ENCODE assay signal across 17 cellular contexts in the genomic region with DNA sequence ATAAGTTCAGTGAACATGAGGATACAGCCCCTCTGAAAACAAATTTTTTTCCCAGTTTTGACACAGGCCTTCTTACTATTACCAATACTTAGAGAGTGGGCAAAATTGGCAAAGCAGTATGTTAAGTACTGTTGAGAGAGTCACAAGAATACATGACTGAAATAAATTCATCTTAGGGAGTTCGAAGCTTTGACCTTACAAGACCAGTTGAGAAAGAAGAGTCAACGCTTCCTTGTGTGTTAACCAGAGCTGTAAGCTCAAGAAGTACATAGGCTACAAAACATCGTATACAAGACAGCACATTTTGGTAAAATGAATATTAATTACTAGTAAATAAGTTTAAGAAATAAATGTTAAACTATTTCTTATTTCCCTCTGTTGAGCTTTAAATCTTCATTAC.
A peak's percentile ranks its signal among the peaks of the same experiment; 100 is the strongest.
DNase-seq lines count a peak whose midpoint lies in the region; ATAC-seq and TF ChIP-seq lines count a peak whose summit lies in the region.
"Had no signal": no experiment of that assay in that cellular context is flagged by ENCODE, and none has a peak within 500 bp of the region (broad histone marks: within the 10 kb centered on the region; RNA-seq: fewer than 3 reads in every experiment).

No MANE protein-coding gene starts in this region.

- no peaks in the 10 kb centered on the region for H3K79me2 ChIP-seq in MM.1S (ENCODE audit: low read length)

- 0 out of 2 replicates have a peak overlapping the region, but pooled peaks have one; percentile 25 for H2AFZ ChIP-seq in MM.1S (ENCODE audit: low read length)

- no peak overlapping the region; the same call in 1 of the 2 replicates for H3K27ac ChIP-seq in MM.1S (ENCODE audit: low read length)
- peak overlapping the region in 1 of 2 donors; percentile 40 for H3K27ac ChIP-seq in coronary artery
- peak overlapping the region; percentile 24 for H3K27ac ChIP-seq in suprapubic skin
- H3K27ac ChIP-seq: SJSA1 had no signal

- H4K20me1 ChIP-seq in MM.1S (ENCODE audit: insufficient read depth, low read length) = no peaks in the 10 kb centered on the region

- no peaks in the 10 kb centered on the region for H3K36me3 ChIP-seq in MM.1S (replicated peaks; ENCODE audit: insufficient read depth, low read length)
- no peaks in the 10 kb centered on the region for H3K36me3 ChIP-seq in suprapubic skin
- H3K36me3 ChIP-seq: SJSA1 had no signal

- no peak overlapping the region for H3K4me3 ChIP-seq in MM.1S (ENCODE audit: low read length)
- H3K4me3 ChIP-seq in coronary artery = peak overlapping the region; percentile 4
- H3K4me3 ChIP-seq in suprapubic skin = no peak overlapping the region
- H3K4me3 ChIP-seq: GM12878, SJSA1 had no signal

- no peak overlapping the region for H3K9ac ChIP-seq in MM.1S (ENCODE audit: low read length)

- no peak for TF ChIP-seq POLR2A in suprapubic skin (IDR thresholded peaks at IDR 0.05)

- DNase-seq in MM.1S (no peak), coronary artery (ENCODE audit: low spot score) (no peak), midbrain (lab: John Stamatoyannopoulos, UW) (peak; percentile 34), suprapubic skin (ENCODE audit: low spot score in 2 of 2) (no peak), SW 1271 (lab: John Stamatoyannopoulos, UW) (no peak)
- DNase-seq in stimulated activated naive CD4-positive, alpha-beta T cell (lab: John Stamatoyannopoulos, UW) = no peak
- DNase-seq: ACHN; C1 segment of cervical spinal cord; CD8-positive, alpha-beta memory T cell; DMS53; EL; NCI-H1417; NCI-H187; NCI-H2171 had no signal

- no peak for TF ChIP-seq EP300 in suprapubic skin (IDR thresholded peaks at IDR 0.05)

- TF ChIP-seq CTCF in MM.1S (IDR thresholded peaks at IDR 0.05; ENCODE audit: low read length) = no peak
- TF ChIP-seq CTCF in coronary artery (IDR thresholded peaks at IDR 0.05) = no peak
- no peak for TF ChIP-seq CTCF in suprapubic skin (IDR thresholded peaks at IDR 0.05)

- H3K4me1 ChIP-seq in MM.1S (ENCODE audit: low read length) = peaks cover 20% of the 10 kb centered on the region
- peaks cover 2% of the 10 kb centered on the region for H3K4me1 ChIP-seq in suprapubic skin
- H3K4me1 ChIP-seq: SJSA1 had no signal

- WGBS in suprapubic skin = 62% methylated on average over 3 of the region's 3 CpGs

- ATAC-seq in GM21717 (IDR thresholded peaks at IDR 0.05; ENCODE audit: unreplicated experiment) = no peak

- H3K27me3 ChIP-seq in MM.1S (replicated peaks; ENCODE audit: insufficient read depth, low read length) (no peaks in the 10 kb centered on the region), suprapubic skin (no peaks in the 10 kb centered on the region)
- H3K27me3 ChIP-seq: SJSA1 had no signal

- no peaks in the 10 kb centered on the region for H3K9me2 ChIP-seq in MM.1S (replicated peaks; ENCODE audit: insufficient read depth, low read length)

- peak overlapping the region; percentile 60 for H3K4me2 ChIP-seq in MM.1S (ENCODE audit: low read depth, low read length)

- H3K9me3 ChIP-seq in MM.1S (replicated peaks; ENCODE audit: insufficient read depth, low read length) (no peaks in the 10 kb centered on the region), suprapubic skin (no peaks in the 10 kb centered on the region)
- H3K9me3 ChIP-seq: SJSA1 had no signal

- peaks cover 7% of the 10 kb centered on the region; the same call in 1 of the 2 replicates for H3F3A ChIP-seq in MM.1S (ENCODE audit: insufficient read depth, low read length)
